Comparison of ENCODE assay signal across 19 cellular contexts in the genomic region with DNA sequence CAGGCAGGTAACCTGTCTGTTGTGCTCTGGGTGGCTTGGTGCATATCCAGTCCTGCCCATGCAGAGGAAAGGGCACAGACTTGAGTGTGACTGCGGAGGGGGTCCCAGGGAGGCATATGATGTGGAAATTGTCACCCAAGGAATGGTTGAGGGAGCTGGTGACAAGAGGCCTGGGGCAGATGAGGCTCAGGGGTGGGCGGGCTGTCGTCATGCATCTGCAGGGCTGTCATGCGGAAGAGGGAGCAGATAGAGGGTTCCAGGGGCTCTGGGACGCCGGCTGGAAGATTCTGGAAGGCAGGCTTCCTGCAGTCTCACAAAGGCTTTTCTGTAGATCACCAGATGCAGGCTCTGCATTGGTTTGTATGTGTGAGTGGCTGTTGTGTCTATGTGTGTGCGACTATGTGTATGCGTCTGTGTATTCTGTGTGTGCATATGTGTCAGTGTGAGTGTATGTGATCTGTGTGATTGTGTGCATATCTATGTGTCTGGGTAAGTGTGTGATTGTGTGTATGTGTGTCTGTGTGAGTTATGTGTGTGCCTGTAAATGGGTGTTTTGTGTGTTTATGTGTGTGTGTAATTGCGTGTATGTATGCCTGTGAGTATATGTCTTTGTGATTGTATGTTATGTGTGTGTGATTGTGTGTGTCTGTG. TPM values are rescaled to one million over a fixed set of nuclear protein-coding genes. Genes with fewer than 3 reads are reported as not detected.
DNase-seq lines count a peak whose midpoint lies in the region; ATAC-seq, FAIRE-seq and TF ChIP-seq lines count a peak whose summit lies in the region.
"Had no signal": no experiment of that assay in that cellular context is flagged by ENCODE, and none has a peak within 500 bp of the region (broad histone marks: within the 10 kb centered on the region; RNA-seq: fewer than 3 reads in every experiment).

No MANE protein-coding gene starts in this region.

- H2AFZ ChIP-seq in HCT116 (ENCODE audit: low read depth, low read length, poor library complexity, severe bottlenecking): no peak overlapping the region
- H2AFZ ChIP-seq in IMR-90 (replicated peaks; ENCODE audit: low read length, poor library complexity): no peak overlapping the region
- no peak overlapping the region for H2AFZ ChIP-seq in K562 (ENCODE audit: low read depth, low read length)
- H2AFZ ChIP-seq in osteoblast (ENCODE audit: low read length): no peak overlapping the region

- in situ Hi-C loops in IMR-90 (cut with MboI; ENCODE audit: low sequenced_read_pairs): no loop called here
- in situ Hi-C loops in K562 (cut with MboI): no loop called here

- H3K18ac ChIP-seq in IMR-90 (ENCODE audit: low read depth, low read length): no peak overlapping the region

- H3K4ac ChIP-seq in IMR-90 (ENCODE audit: low read depth, low read length): no peak overlapping the region

- H3K79me2 ChIP-seq in HCT116 (ENCODE audit: insufficient read depth, low read length) (no peaks in the 10 kb centered on the region), K562 (ENCODE audit: control insufficient read depth, insufficient read depth, low read length) (no peaks in the 10 kb centered on the region), osteoblast (ENCODE audit: insufficient read depth, low read length) (no peaks in the 10 kb centered on the region)

- H2AK9ac ChIP-seq in IMR-90 (replicated peaks; ENCODE audit: low read depth, low read length, poor library complexity): no peak overlapping the region

- H4K91ac ChIP-seq in IMR-90 (ENCODE audit: insufficient read depth, low read depth, low read length): no peak overlapping the region

- no peak for TF ChIP-seq CTCF in HCT116 (IDR thresholded peaks at IDR 0.05 in 2 of 3, conservative IDR thresholded peaks at IDR 0.05 in 1 of 3; ENCODE audit: borderline replicate concordance in 1 of 3, insufficient read depth in 1 of 3, low read depth in 2 of 3, low read length in 2 of 3)
- TF ChIP-seq CTCF in IMR-90 (conservative IDR thresholded peaks at IDR 0.05; ENCODE audit: low read depth, low read length): no peak
- TF ChIP-seq CTCF in K562 (IDR thresholded peaks at IDR 0.05 in 2 of 3, conservative IDR thresholded peaks at IDR 0.05 in 1 of 3; ENCODE audit: insufficient read depth in 2 of 3, low read depth in 1 of 3, low read length in 3 of 3): no peak
- no peak for TF ChIP-seq CTCF in osteoblast (IDR thresholded peaks at IDR 0.05; ENCODE audit: extremely low read depth, low read depth, low read length)
- TF ChIP-seq CTCF in left ventricle myocardium inferior (IDR thresholded peaks at IDR 0.05; ENCODE audit: borderline replicate concordance): no peak

- no peaks in the 10 kb centered on the region for H3K27me3 ChIP-seq in HCT116 (ENCODE audit: insufficient read depth, low read length)
- peaks cover 50% of the 10 kb centered on the region for H3K27me3 ChIP-seq in IMR-90 (ENCODE audit: control insufficient read depth, insufficient read depth, low read length)
- no peaks in the 10 kb centered on the region for H3K27me3 ChIP-seq in K562 (ENCODE audit: control insufficient read depth in 2 of 2, insufficient read depth in 2 of 2, low read length in 2 of 2)
- H3K27me3 ChIP-seq in osteoblast (ENCODE audit: insufficient read depth, low read length): peaks cover 17% of the 10 kb centered on the region
- peaks cover 89% of the 10 kb centered on the region for H3K27me3 ChIP-seq in left ventricle myocardium inferior (ENCODE audit: low read depth)

- no peak overlapping the region for H2BK120ac ChIP-seq in IMR-90 (ENCODE audit: low read depth, low read length)

- no peak for FAIRE-seq in K562 (lab: Jason Lieb, UNC)
- FAIRE-seq: G401.6 had no signal

- CTCF ChIA-PET in HCT116 (lab: Charles Lee): no interaction called here
- CTCF ChIA-PET in IMR-90 (lab: Yijun Ruan, JAX): interaction anchor here (1.2 kb wide), 1 partner anchor 462 kb away, joined by 3 read pairs; no protein-coding TSS in a partner anchor
- CTCF ChIA-PET in K562 (lab: Yijun Ruan, JAX; ENCODE audit: low intra/inter-chr PET ratio): no interaction called here

- POLR2A ChIA-PET in HCT116 (lab: Charles Lee) (no interaction called here), IMR-90 (lab: Charles Lee; ENCODE audit: unreplicated experiment) (no interaction called here), K562 (lab: Yijun Ruan, JAX) (no interaction called here)

- no peak overlapping the region for H4K5ac ChIP-seq in IMR-90 (ENCODE audit: low read depth, low read length)

- H3K36me3 ChIP-seq in HCT116 (ENCODE audit: control insufficient read depth in 1 of 2, insufficient read depth in 2 of 2, low read length in 2 of 2) (no peaks in the 10 kb centered on the region), IMR-90 (ENCODE audit: control insufficient read depth, insufficient read depth, low read length) (no peaks in the 10 kb centered on the region), K562 (ENCODE audit: control insufficient read depth, insufficient read depth, low read length) (no peaks in the 10 kb centered on the region), osteoblast (ENCODE audit: insufficient read depth, low read length) (no peaks in the 10 kb centered on the region), left ventricle myocardium inferior (no peaks in the 10 kb centered on the region)

- ATAC-seq in HCT116: no peak
- no peak for ATAC-seq in IMR-90 (ENCODE audit: low read depth)
- no peak for ATAC-seq in K562
- no peak for ATAC-seq in HG02840 (IDR thresholded peaks at IDR 0.05; ENCODE audit: low FRiP score, unreplicated experiment)

- no peak for TF ChIP-seq EP300 in K562 (IDR thresholded peaks at IDR 0.05; ENCODE audit: low read length)

- H3K56ac ChIP-seq in IMR-90 (ENCODE audit: extremely low read depth, insufficient read depth, low read length): no peak overlapping the region

- DNase-seq in HCT116 (ENCODE audit: low read depth, low spot score) (no peak), IMR-90 (no peak), K562 (ENCODE audit: extremely low read depth in 1 of 4, low spot score in 3 of 4) (no peak), osteoblast (ENCODE audit: insufficient read length, low spot score, missing footprints) (peak; percentile 75), DMS53 treated with DMSO at 0.1 percent for 48 hours (lab: John Stamatoyannopoulos, UW; ENCODE audit: unreplicated experiment) (no peak), foreskin melanocyte (no peak), left ventricle myocardium inferior (no peak)
- DNase-seq: C1 segment of cervical spinal cord; Calu3; CD4-positive, alpha-beta memory T cell; COR-L47; DMS53; DND-41; GOT3; H7; HCEC 1CT; HFFc6 had no signal

- no peak overlapping the region for H2AK5ac ChIP-seq in IMR-90 (ENCODE audit: low read depth, low read length)

- H3K4me3 ChIP-seq in HCT116 (replicated peaks in 1 of 2; ENCODE audit: low read depth in 1 of 2, low read length in 2 of 2) (no peak overlapping the region), IMR-90 (ENCODE audit: insufficient read depth, low read depth, low read length) (no peak overlapping the region), K562 (no peak overlapping the region), osteoblast (ENCODE audit: insufficient read depth, low read length) (no peak overlapping the region), left ventricle myocardium inferior (no peak overlapping the region)

- H3K9me2 ChIP-seq in HCT116 (ENCODE audit: insufficient read depth): no peaks in the 10 kb centered on the region

- no peak overlapping the region for H3K4me2 ChIP-seq in HCT116 (ENCODE audit: low read length)
- H3K4me2 ChIP-seq in IMR-90 (ENCODE audit: low read depth, low read length): no peak overlapping the region
- H3K4me2 ChIP-seq in K562 (ENCODE audit: insufficient read depth, low read length): no peak overlapping the region
- no peak overlapping the region for H3K4me2 ChIP-seq in osteoblast (ENCODE audit: insufficient read depth, low read length)

- no peaks in the 10 kb centered on the region for H3K79me1 ChIP-seq in IMR-90 (ENCODE audit: low read depth in 1 of 2, low read length in 2 of 2)

- H3K9me3 ChIP-seq in HCT116 (ENCODE audit: control insufficient read depth in 1 of 2, insufficient read depth in 1 of 2, low read depth in 1 of 2, low read length in 2 of 2) (peaks cover 0 to 3% of the 10 kb centered on the region in 2 experiments; a peak in 1 of 4 replicates), IMR-90 (ENCODE audit: control insufficient read depth, insufficient read depth, low read length) (no peaks in the 10 kb centered on the region), K562 (replicated peaks; ENCODE audit: control insufficient read depth, insufficient read depth, low read depth, low read length) (no peaks in the 10 kb centered on the region), osteoblast (ENCODE audit: low read depth, low read length) (no peaks in the 10 kb centered on the region), left ventricle myocardium inferior (replicated peaks) (no peaks in the 10 kb centered on the region)

- H3K14ac ChIP-seq in IMR-90 (replicated peaks; ENCODE audit: low read depth, low read length): no peak overlapping the region

- H3K23ac ChIP-seq in IMR-90 (ENCODE audit: low read depth, low read length): no peak overlapping the region

- no peak overlapping the region for H2BK15ac ChIP-seq in IMR-90 (ENCODE audit: low read depth, low read length)

- 69 to 100% methylated on average over 1 to 8 of the region's 9 CpGs for WGBS in IMR-90 (ENCODE audit: extremely low coverage in 2 of 2, insufficient read length in 1 of 2), 2 experiments
- 64% methylated on average over 5 of the region's 9 CpGs for WGBS in K562 (ENCODE audit: insufficient coverage, low coverage, missing lambda C conversion rate)

- H3K4me1 ChIP-seq in HCT116 (ENCODE audit: control insufficient read depth in 1 of 2, insufficient read depth in 2 of 2, low read length in 2 of 2): peaks cover 0 to 8% of the 10 kb centered on the region in 2 experiments; a peak in 2 of 4 replicates
- peaks cover 2% of the 10 kb centered on the region; the same call in 1 of the 2 replicates for H3K4me1 ChIP-seq in IMR-90 (ENCODE audit: control insufficient read depth, insufficient read depth, low read length)
- peaks cover 0 to 32% of the 10 kb centered on the region in 2 experiments; a peak in 3 of 5 replicates for H3K4me1 ChIP-seq in K562 (replicated peaks in 1 of 2; ENCODE audit: control insufficient read depth in 2 of 2, insufficient read depth in 2 of 2, low read length in 2 of 2)
- H3K4me1 ChIP-seq in osteoblast (ENCODE audit: insufficient read depth, low read length): no peaks in the 10 kb centered on the region
- H3K4me1 ChIP-seq in left ventricle myocardium inferior: peaks cover 5% of the 10 kb centered on the region

- dilution Hi-C loops in IMR-90 (cut with HindIII; ENCODE audit: low sequenced_read_pairs, unreplicated experiment): no loop called here

- no peak overlapping the region for H3K27ac ChIP-seq in HCT116 (ENCODE audit: low read depth, low read length)
- H3K27ac ChIP-seq in IMR-90 (ENCODE audit: insufficient read depth, low read length): no peak overlapping the region
- no peak overlapping the region for H3K27ac ChIP-seq in K562 (ENCODE audit: extremely low read depth, low read depth, low read length)
- H3K27ac ChIP-seq in osteoblast (ENCODE audit: low read depth, low read length): no peak overlapping the region
- H3K27ac ChIP-seq in left ventricle myocardium inferior (replicated peaks): no peak overlapping the region

- intact Hi-C loops in HCT116 (cut with micrococcal nuclease): no loop called here
- intact Hi-C loops in IMR-90 (cut with micrococcal nuclease): no loop called here
- intact Hi-C loops in K562 (cut with micrococcal nuclease): no loop called here
- intact Hi-C loops in left ventricle myocardium inferior (cut with micrococcal nuclease): no loop called here

- H4K20me1 ChIP-seq in HCT116 (ENCODE audit: insufficient read depth) (no peaks in the 10 kb centered on the region), IMR-90 (ENCODE audit: insufficient read depth, low read length) (no peaks in the 10 kb centered on the region), K562 (replicated peaks; ENCODE audit: control insufficient read depth, insufficient read depth, low read length) (no peaks in the 10 kb centered on the region), osteoblast (ENCODE audit: insufficient read depth, low read length) (no peaks in the 10 kb centered on the region)

- H4K8ac ChIP-seq in IMR-90 (ENCODE audit: low read depth in 2 of 2, low read length in 2 of 2): no peak overlapping the region

- RAD21 ChIA-PET in HCT116 (lab: Charles Lee; ENCODE audit: low non-redundant PET in 1 of 2, low total read pairs in 2 of 2, uncharacterized antibody in 2 of 2, unreplicated experiment in 2 of 2): no interaction called here

- peak overlapping the region; percentile 67 for H2BK5ac ChIP-seq in IMR-90 (ENCODE audit: low read depth, low read length, poor library complexity, severe bottlenecking)

- TF ChIP-seq RAD21 in HCT116 (IDR thresholded peaks at IDR 0.05; ENCODE audit: low read depth) (no peak), IMR-90 (IDR thresholded peaks at IDR 0.05; ENCODE audit: low read length) (no peak), K562 (CRISPR knock-in tag; conservative IDR thresholded peaks at IDR 0.05 in 1 of 2, IDR thresholded peaks at IDR 0.05 in 1 of 2) (no peak)

- no peak for TF ChIP-seq POLR2A in HCT116 (IDR thresholded peaks at IDR 0.05; ENCODE audit: borderline replicate concordance, extremely low read depth, insufficient read depth, insufficient read length)
- no peak for TF ChIP-seq POLR2A in IMR-90 (IDR thresholded peaks at IDR 0.05; ENCODE audit: low read depth, low read length)
- no peak for TF ChIP-seq POLR2A in K562 (conservative IDR thresholded peaks at IDR 0.05)

- H3K9me1 ChIP-seq in IMR-90 (ENCODE audit: insufficient read depth, low read length): peaks cover 9% of the 10 kb centered on the region
- no peaks in the 10 kb centered on the region for H3K9me1 ChIP-seq in K562 (ENCODE audit: control insufficient read depth, insufficient read depth, low read length)

- BruUV-seq in HCT116 (replicated peaks; lab: Mats Ljungman, UMichigan) (no TSS peak), IMR-90 (replicated peaks; lab: Mats Ljungman, UMichigan) (no TSS peak), K562 (replicated peaks; lab: Mats Ljungman, UMichigan) (no TSS peak)

- H3K9ac ChIP-seq in HCT116 (ENCODE audit: low read length): no peak overlapping the region
- H3K9ac ChIP-seq in IMR-90 (ENCODE audit: low read depth, low read length): no peak overlapping the region
- H3K9ac ChIP-seq in K562 (ENCODE audit: insufficient read depth in 1 of 2, low read depth in 2 of 2, low read length in 2 of 2): no peak overlapping the region

- H2BK20ac ChIP-seq in IMR-90 (ENCODE audit: low read depth, low read length): no peak overlapping the region

RNA-seq across cellular contexts. Expression of a gene that starts 7.6 kb away (rescaled TPM):
- total RNA-seq in HCT116 (2021; ENCODE audit: unreplicated experiment) (0.15 TPM), IMR-90 (2012; rRNA removed) (under 0.01 TPM in 1 of 2 replicates, not detected in the other), K562 (2014; rRNA removed) (0.24 and 0.32 TPM in 2 replicates), K562 (2014; rRNA removed; fragmentation: Illumina TruSeq; extraction: Trizol) (0.06 and 0.07 TPM in 2 replicates), K562 (2015; rRNA removed; fragmentation: Illumina TruSeq; extraction: Trizol) (0.11 TPM in 2 replicates), K562 (2021) (0.45 and 0.78 TPM in 2 replicates), osteoblast (under 0.01 TPM in 2 replicates), left ventricle myocardium inferior (0.05 TPM)
- 0.20 TPM in 2 replicates for polyA plus RNA-seq in HCT116 (2012)
- polyA plus RNA-seq in IMR-90 (2012; rRNA removed) (0.01 and 0.02 TPM in 2 replicates), K562 (2011; rRNA removed) (0.22 and 0.79 TPM in 2 replicates), K562 (2014; fragmentation: Illumina TruSeq; extraction: Trizol) (0.30 and 0.31 TPM in 2 replicates), K562 (2014; fragmentation: Nextera tagmentation; extraction: Ambion mirVana) (under 1 TPM in 1 of 2 experiments, not detected in 1; 0.01 TPM), K562 (2014; rRNA removed) (0.31 and 0.41 TPM in 2 replicates)
- polyA plus RNA-seq in IMR-90 (2012; cell fraction: cytosol; rRNA removed): 0.01 TPM in 2 replicates
- polyA plus RNA-seq in IMR-90 (2012; cell fraction: nucleus; rRNA removed; ENCODE audit: low replicate concordance): 0.03 and 0.05 TPM in 2 replicates
- total RNA-seq in K562 (2011; cell fraction: chromatin; rRNA removed; ENCODE audit: low replicate concordance): 3.5 and 12.7 TPM in 2 replicates
- total RNA-seq in K562 (2011; cell fraction: nucleolus; rRNA removed): 3.9 and 6.0 TPM in 2 replicates
- 3.4 and 3.6 TPM in 2 replicates for total RNA-seq in K562 (2011; cell fraction: nucleoplasm; rRNA removed)
- 0.13 and 1.0 TPM in 2 replicates for polyA plus RNA-seq in K562 (2011; cell fraction: cytosol; rRNA removed)
- 1.9 and 12.3 TPM in 2 replicates for polyA plus RNA-seq in K562 (2011; cell fraction: nucleus; rRNA removed)
- polyA plus RNA-seq in K562 (2012): 0.56 and 0.90 TPM in 2 replicates
- 0.09 and 0.74 TPM in 2 replicates for polyA minus RNA-seq in K562 (2011; rRNA and poly(A)+ RNA removed)
- 0.27 and 1.0 TPM in 2 replicates for polyA minus RNA-seq in K562 (2011; cell fraction: cytosol; rRNA and poly(A)+ RNA removed)
- polyA minus RNA-seq in K562 (2011; cell fraction: nucleus; rRNA and poly(A)+ RNA removed): 0.56 and 2.4 TPM in 2 replicates
- total RNA-seq: HFFc6 had no signal

RNA-seq across cellular contexts. Expression of a gene that starts 30.4 kb away (rescaled TPM):
- total RNA-seq in HCT116 (2021; ENCODE audit: unreplicated experiment) (80.4 TPM), IMR-90 (2012; rRNA removed) (33.0 and 33.6 TPM in 2 replicates), K562 (2014; rRNA removed) (223 and 264 TPM in 2 replicates), K562 (2014; rRNA removed; fragmentation: Illumina TruSeq; extraction: Trizol) (33.0 and 44.9 TPM in 2 replicates), K562 (2015; rRNA removed; fragmentation: Illumina TruSeq; extraction: Trizol) (84.3 and 93.3 TPM in 2 replicates), K562 (2021) (109 and 110 TPM in 2 replicates), osteoblast (25.9 and 34.7 TPM in 2 replicates), left ventricle myocardium inferior (59.3 TPM)
- 69.1 and 86.9 TPM in 2 replicates for polyA plus RNA-seq in HCT116 (2012)
- polyA plus RNA-seq in IMR-90 (2012; rRNA removed) (95.4 and 117 TPM in 2 replicates), K562 (2011; rRNA removed) (75.6 and 90.4 TPM in 2 replicates), K562 (2014; fragmentation: Illumina TruSeq; extraction: Trizol) (29.0 and 64.7 TPM in 2 replicates), K562 (2014; fragmentation: Nextera tagmentation; extraction: Ambion mirVana) (1 to 10 TPM; 3.0 to 8.2 TPM), K562 (2014; rRNA removed) (216 and 229 TPM in 2 replicates)
- polyA plus RNA-seq in IMR-90 (2012; cell fraction: cytosol; rRNA removed): 117 and 206 TPM in 2 replicates
- polyA plus RNA-seq in IMR-90 (2012; cell fraction: nucleus; rRNA removed; ENCODE audit: low replicate concordance): 65.7 and 74.5 TPM in 2 replicates
- 27.9 and 59.9 TPM in 2 replicates for total RNA-seq in K562 (2011; cell fraction: chromatin; rRNA removed; ENCODE audit: low replicate concordance)
- 57.2 and 59.7 TPM in 2 replicates for total RNA-seq in K562 (2011; cell fraction: nucleolus; rRNA removed)
- 42.7 and 46.9 TPM in 2 replicates for total RNA-seq in K562 (2011; cell fraction: nucleoplasm; rRNA removed)
- polyA plus RNA-seq in K562 (2011; cell fraction: cytosol; rRNA removed): 89.9 and 177 TPM in 2 replicates
- 53.3 and 77.5 TPM in 2 replicates for polyA plus RNA-seq in K562 (2011; cell fraction: nucleus; rRNA removed)
- polyA plus RNA-seq in K562 (2012): 85.4 and 89.3 TPM in 2 replicates
- 12.0 and 12.6 TPM in 2 replicates for polyA minus RNA-seq in K562 (2011; rRNA and poly(A)+ RNA removed)
- 14.5 and 18.6 TPM in 2 replicates for polyA minus RNA-seq in K562 (2011; cell fraction: cytosol; rRNA and poly(A)+ RNA removed)
- 16.3 and 27.0 TPM in 2 replicates for polyA minus RNA-seq in K562 (2011; cell fraction: nucleus; rRNA and poly(A)+ RNA removed)

RNA-seq across cellular contexts. Expression of a gene that starts 42.6 kb away (rescaled TPM):
- total RNA-seq in HCT116 (2021; ENCODE audit: unreplicated experiment): 608 TPM
- polyA plus RNA-seq in HCT116 (2012): 588 and 690 TPM in 2 replicates
- 136 and 148 TPM in 2 replicates for total RNA-seq in IMR-90 (2012; rRNA removed)
- polyA plus RNA-seq in IMR-90 (2012; rRNA removed): 662 and 949 TPM in 2 replicates
- 533 and 881 TPM in 2 replicates for polyA plus RNA-seq in IMR-90 (2012; cell fraction: cytosol; rRNA removed)
- 1,013 and 1,510 TPM in 2 replicates for polyA plus RNA-seq in IMR-90 (2012; cell fraction: nucleus; rRNA removed; ENCODE audit: low replicate concordance)
- 183 and 296 TPM in 2 replicates for total RNA-seq in K562 (2011; cell fraction: chromatin; rRNA removed; ENCODE audit: low replicate concordance)
- total RNA-seq in K562 (2011; cell fraction: nucleolus; rRNA removed): 255 and 271 TPM in 2 replicates
- total RNA-seq in K562 (2011; cell fraction: nucleoplasm; rRNA removed): 227 and 246 TPM in 2 replicates
- total RNA-seq in K562 (2014; rRNA removed): 311 and 355 TPM in 2 replicates
- 320 and 405 TPM in 2 replicates for total RNA-seq in K562 (2014; rRNA removed; fragmentation: Illumina TruSeq; extraction: Trizol)
- total RNA-seq in K562 (2015; rRNA removed; fragmentation: Illumina TruSeq; extraction: Trizol): 153 and 156 TPM in 2 replicates
- total RNA-seq in K562 (2021): 308 and 361 TPM in 2 replicates
- polyA plus RNA-seq in K562 (2011; rRNA removed): 669 and 756 TPM in 2 replicates
- 757 and 998 TPM in 2 replicates for polyA plus RNA-seq in K562 (2011; cell fraction: cytosol; rRNA removed)
- polyA plus RNA-seq in K562 (2011; cell fraction: nucleus; rRNA removed): 651 and 768 TPM in 2 replicates
- polyA plus RNA-seq in K562 (2012): 264 and 832 TPM in 2 replicates
- polyA plus RNA-seq in K562 (2014; fragmentation: Illumina TruSeq; extraction: Trizol): 528 and 598 TPM in 2 replicates
- polyA plus RNA-seq in K562 (2014; fragmentation: Nextera tagmentation; extraction: Ambion mirVana): 100 to 1,000 TPM in 1 of 2 experiments, 10 to 100 TPM in 1; 93.1 to 125 TPM
- 638 and 723 TPM in 2 replicates for polyA plus RNA-seq in K562 (2014; rRNA removed)
- 190 and 217 TPM in 2 replicates for polyA minus RNA-seq in K562 (2011; rRNA and poly(A)+ RNA removed)
- 89.9 and 115 TPM in 2 replicates for polyA minus RNA-seq in K562 (2011; cell fraction: cytosol; rRNA and poly(A)+ RNA removed)
- polyA minus RNA-seq in K562 (2011; cell fraction: nucleus; rRNA and poly(A)+ RNA removed): 99.2 and 197 TPM in 2 replicates
- 494 and 590 TPM in 2 replicates for total RNA-seq in osteoblast
- total RNA-seq in left ventricle myocardium inferior: 193 TPM
